In genomic region chr5:141387557-141388311, GRCh38 we compare ENCODE assay signal across 8 cellular contexts. TPM values are rescaled to one million over a fixed set of nuclear protein-coding genes. Genes with fewer than 3 reads are reported as not detected.
DNase-seq lines count a peak whose midpoint lies in the region; ATAC-seq and TF ChIP-seq lines count a peak whose summit lies in the region.
"Not testable (repeated sequence)": the region's sequence is repeated elsewhere in the genome, so short reads cannot be mapped to it uniquely, and the experiment has no call there.

TSS of gene PCDHGB4 (plus strand) at chr5:141387698. CDS start at chr5:141387885, 187 bp downstream.

- not testable (repeated sequence) for H3K27ac Mint-ChIP-seq in Calu3 (ENCODE audit: unreplicated experiment); activated CD4-positive, alpha-beta memory T cell treated with anti-CD3 and anti-CD28 coated beads for 36 hours
- H3K27ac Mint-ChIP-seq in naive thymus-derived CD8-positive, alpha-beta T cell = peak within 1 kb of the TSS in 1 of 10 donors; percentile 53

- not testable (repeated sequence) for H3K36me3 Mint-ChIP-seq in Calu3 (ENCODE audit: insufficient read depth, unreplicated experiment)
- H3K36me3 Mint-ChIP-seq in activated CD4-positive, alpha-beta memory T cell treated with anti-CD3 and anti-CD28 coated beads for 36 hours = peaks cover 26% of the 10 kb centered on the region
- H3K36me3 Mint-ChIP-seq in naive thymus-derived CD8-positive, alpha-beta T cell = peaks cover 23 to 61% (median 36%) of the 10 kb centered on the region in 3 donors

- not testable (repeated sequence) for H3K9me3 ChIP-seq in right cardiac atrium (ENCODE audit: control insufficient read depth, low read length)

- CTCF ChIA-PET in Calu3 (lab: Charles Lee) = interaction anchor here (0.6 to 1.1 kb wide), 2 partner anchors 177 to 204 kb away, joined by 5 to 6 read pairs; no protein-coding TSS in a partner anchor
- CTCF ChIA-PET in activated CD4-positive, alpha-beta memory T cell treated with anti-CD3 and anti-CD28 coated beads for 36 hours (lab: Charles Lee) = interaction anchor here (1.7 to 2.2 kb wide), 2 partner anchors 18 to 176 kb away, joined by 7 to 8 read pairs; partner anchors contain the start of gene PCDHGB3

- POLR2A ChIA-PET in activated CD4-positive, alpha-beta memory T cell treated with anti-CD3 and anti-CD28 coated beads for 36 hours (lab: Charles Lee); naive thymus-derived CD8-positive, alpha-beta T cell (lab: Charles Lee): not testable (repeated sequence)

- H3K27me3 Mint-ChIP-seq in Calu3 (ENCODE audit: unreplicated experiment) = not testable (repeated sequence)
- H3K27me3 Mint-ChIP-seq in activated CD4-positive, alpha-beta memory T cell treated with anti-CD3 and anti-CD28 coated beads for 36 hours = peaks cover 67% of the 10 kb centered on the region
- peaks cover 46 to 89% (median 78%) of the 10 kb centered on the region in 5 donors for H3K27me3 Mint-ChIP-seq in naive thymus-derived CD8-positive, alpha-beta T cell

- not testable (repeated sequence) for H3K27me3 ChIP-seq in right cardiac atrium (ENCODE audit: control insufficient read depth, insufficient read depth)

- intact Hi-C loops in Calu3 (cut with micrococcal nuclease; ENCODE audit: unreplicated experiment); activated CD4-positive, alpha-beta memory T cell treated with anti-CD3 and anti-CD28 coated beads for 36 hours (cut with micrococcal nuclease); right cardiac atrium (cut with DNase I): not testable (repeated sequence)

- not testable (repeated sequence) for H3K4me1 ChIP-seq in right cardiac atrium (ENCODE audit: control insufficient read depth, insufficient read depth, low read length)

- BruUV-seq in Calu3 (replicated peaks; lab: Mats Ljungman, UMichigan) = not testable (repeated sequence)

- peak within 1 kb of the TSS; percentile 64 for H3K4me3 Mint-ChIP-seq in Calu3 (ENCODE audit: low read depth, unreplicated experiment)
- H3K4me3 Mint-ChIP-seq in activated CD4-positive, alpha-beta memory T cell treated with anti-CD3 and anti-CD28 coated beads for 36 hours = peak within 1 kb of the TSS; percentile 26
- peak within 1 kb of the TSS; percentile 14 to 72 (median 42) for H3K4me3 Mint-ChIP-seq in naive thymus-derived CD8-positive, alpha-beta T cell

- H3K4me3 ChIP-seq in choroid plexus epithelial cell (ENCODE audit: low read depth, low read length) (peak within 1 kb of the TSS; percentile 39), right cardiac atrium (ENCODE audit: low read length) (peak within 1 kb of the TSS; percentile 35)

- ATAC-seq in GM21423 (IDR thresholded peaks at IDR 0.05; ENCODE audit: unreplicated experiment) (peak; percentile 79), HG03521 (IDR thresholded peaks at IDR 0.05; ENCODE audit: unreplicated experiment) (peak; percentile 67), right cardiac atrium (peak; percentile 69 to 76)
- ATAC-seq in naive thymus-derived CD8-positive, alpha-beta T cell = peak; percentile 68 to 78
- ATAC-seq in stimulated activated naive CD8-positive, alpha-beta T cell treated with anti-CD3 and anti-CD28 coated beads, Interleukin-15, Interleukin-2, amounts not matched to agents 100 U/mL and 50 U/mL, for 24 hours = peak; percentile 23

- DNase-seq in Calu3 (peak; percentile 54), choroid plexus epithelial cell (ENCODE audit: low read depth) (peak; percentile 46), right cardiac atrium (peak in 2 of 3 donors; percentile 67 to 78)
- peak; percentile 31 for DNase-seq in activated CD4-positive, alpha-beta memory T cell treated with anti-CD3 and anti-CD28 coated beads for 36 hours
- not testable (repeated sequence) for DNase-seq in naive thymus-derived CD8-positive, alpha-beta T cell
- peak; percentile 19 for DNase-seq in stimulated activated naive CD8-positive, alpha-beta T cell treated with anti-CD3 and anti-CD28 coated beads, Interleukin-15, Interleukin-2, amounts not matched to agents 100 U/mL and 50 U/mL, for 24 hours

- H3K9me3 Mint-ChIP-seq in Calu3 (ENCODE audit: low read depth, unreplicated experiment) = peaks cover 16% of the 10 kb centered on the region
- peaks cover 23% of the 10 kb centered on the region for H3K9me3 Mint-ChIP-seq in activated CD4-positive, alpha-beta memory T cell treated with anti-CD3 and anti-CD28 coated beads for 36 hours
- peaks cover 14 to 88% (median 50%) of the 10 kb centered on the region in 9 donors for H3K9me3 Mint-ChIP-seq in naive thymus-derived CD8-positive, alpha-beta T cell

- H3K27ac ChIP-seq in right cardiac atrium (ENCODE audit: low read length) = not testable (repeated sequence)

- TF ChIP-seq CTCF in Calu3 (IDR thresholded peaks at IDR 0.05; ENCODE audit: unreplicated experiment) (peak; percentile 14), choroid plexus epithelial cell (conservative IDR thresholded peaks at IDR 0.05; ENCODE audit: low read depth, low read length) (peak; percentile 54)

- not testable (repeated sequence) for H3K4me1 Mint-ChIP-seq in Calu3 (ENCODE audit: low read depth, unreplicated experiment); activated CD4-positive, alpha-beta memory T cell treated with anti-CD3 and anti-CD28 coated beads for 36 hours (ENCODE audit: low read depth); naive thymus-derived CD8-positive, alpha-beta T cell

- WGBS in right cardiac atrium = 9% methylated on average over 22 of the region's 40 CpGs

RNA-seq across cellular contexts. Expression of gene PCDHGB4, which starts in this region (rescaled TPM):
- total RNA-seq in Calu3 (2022) (7.0 and 8.2 TPM in 2 replicates), right cardiac atrium (1 to 10 TPM; 4.8 to 5.5 (median 5.3) TPM)
- under 1 TPM in 1 of 2 experiments, not detected in 1; 0.07 TPM for total RNA-seq in activated CD4-positive, alpha-beta memory T cell treated with anti-CD3 and anti-CD28 coated beads for 36 hours
- 2.0 TPM for polyA plus RNA-seq in right cardiac atrium
- total RNA-seq in naive thymus-derived CD8-positive, alpha-beta T cell = under 1 TPM; 0.13 to 0.25 TPM
- polyA plus RNA-seq in naive thymus-derived CD8-positive, alpha-beta T cell = under 1 TPM in 1 of 3 donors, not detected in 2; 0.23 TPM

Comparison
In these comparisons a context has a peak if more than half of its experiments do, and no peak if none do; other contexts are left out.
1. Peak in DNase-seq in activated CD4-positive, alpha-beta memory T cell treated with anti-CD3 and anti-CD28 coated beads for 36 hours; RNA of the gene not detected or under 1 TPM.
2. Peak in ATAC-seq in naive thymus-derived CD8-positive, alpha-beta T cell; RNA of the gene not detected or under 1 TPM.
3. ATAC-seq: peak in every context shown above with its lines; median percentile 79 in GM21423; 73 in naive thymus-derived CD8-positive, alpha-beta T cell; 72 in right cardiac atrium; 67 in HG03521; 23 in stimulated activated naive CD8-positive, alpha-beta T cell treated with anti-CD3 and anti-CD28 coated beads, Interleukin-15, Interleukin-2, amounts not matched to agents 100 U/mL and 50 U/mL, for 24 hours.